11 cellular contexts compared by ENCODE assay signal in the genomic region with DNA sequence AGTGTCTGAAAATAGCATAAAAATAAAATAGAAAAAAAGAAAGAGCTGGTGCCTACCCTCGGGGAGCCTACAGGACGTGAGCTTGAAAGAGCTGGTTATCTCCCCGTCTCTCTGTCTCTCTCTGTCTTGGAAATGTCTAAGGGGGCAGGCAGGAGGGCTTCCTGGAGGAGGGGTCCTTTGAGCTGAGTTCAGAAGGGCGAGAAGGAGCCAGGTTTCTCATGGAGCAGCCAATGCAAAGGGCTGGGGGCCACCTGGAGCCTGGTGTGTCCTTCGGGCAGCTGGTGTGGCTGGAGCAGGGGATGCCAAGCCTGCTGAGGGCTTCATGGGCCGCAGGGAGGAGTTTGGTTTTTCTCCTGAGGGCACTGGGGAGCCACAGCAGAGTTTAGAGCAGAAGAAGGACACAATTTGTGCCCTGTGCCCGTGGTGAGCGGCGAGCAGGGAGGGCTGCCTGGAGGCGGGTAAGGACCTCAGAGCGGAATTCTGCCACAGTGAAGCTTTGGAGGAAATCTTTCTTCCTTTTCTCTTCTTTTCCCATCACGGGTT. TPM values are rescaled to one million over a fixed set of nuclear protein-coding genes. Genes with fewer than 3 reads are reported as not detected.
DNase-seq lines count a peak whose midpoint lies in the region; ATAC-seq, FAIRE-seq and TF ChIP-seq lines count a peak whose summit lies in the region.
"Had no signal": no experiment of that assay in that cellular context is flagged by ENCODE, and none has a peak within 500 bp of the region (broad histone marks: within the 10 kb centered on the region; RNA-seq: fewer than 3 reads in every experiment).

No MANE protein-coding gene starts in this region.

- FAIRE-seq in A549 (lab: Jason Lieb, UNC), result no peak
- FAIRE-seq: bronchial epithelial cell had no signal

- H3K4me1 ChIP-seq in A549 (peaks cover 19% of the 10 kb centered on the region), HAP-1 (peaks cover 10% of the 10 kb centered on the region)

- TF ChIP-seq EP300 in A549 (IDR thresholded peaks at IDR 0.05), result no peak

- H3K9me3 ChIP-seq in A549, result no peaks in the 10 kb centered on the region
- H3K9me3 ChIP-seq in HAP-1, result no peaks in the 10 kb centered on the region
- H3K9me3 ChIP-seq in WERI-Rb-1 (ENCODE audit: severe bottlenecking), result no peaks in the 10 kb centered on the region
- H3K9me3 ChIP-seq: spleen had no signal

- in situ Hi-C loops in HAP-1 (cut with MboI; ENCODE audit: low sequenced_read_pairs), result no loop called here

- POLR2A ChIA-PET in A549 (lab: Yijun Ruan, JAX), result no interaction called here
- POLR2A ChIA-PET in naive thymus-derived CD8-positive, alpha-beta T cell (lab: Charles Lee), result no interaction called here

- no peak for ATAC-seq in A549
- ATAC-seq in naive thymus-derived CD8-positive, alpha-beta T cell, result no peak

- H3K27ac Mint-ChIP-seq in naive thymus-derived CD8-positive, alpha-beta T cell, result peak overlapping the region in 3 of 10 donors; percentile 29 to 59 (median 31)

- H3K27me3 ChIP-seq in HAP-1 (ENCODE audit: low read depth), result no peaks in the 10 kb centered on the region
- H3K27me3 ChIP-seq in WERI-Rb-1 (ENCODE audit: insufficient read depth, low read depth, severe bottlenecking), result no peaks in the 10 kb centered on the region

- peak overlapping the region; percentile 40; the same call in 2 of the 3 replicates for H3K4me3 ChIP-seq in A549
- peak overlapping the region; percentile 19 for H3K4me3 ChIP-seq in HAP-1
- H3K4me3 ChIP-seq in coronary artery, result peak overlapping the region; percentile 60
- no peak overlapping the region for H3K4me3 ChIP-seq in WERI-Rb-1 (ENCODE audit: low read depth, low read length)

- H3K36me3 ChIP-seq in HAP-1 (replicated peaks), result no peaks in the 10 kb centered on the region
- no peaks in the 10 kb centered on the region for H3K36me3 ChIP-seq in WERI-Rb-1
- H3K36me3 ChIP-seq: spleen had no signal

- H3K27me3 Mint-ChIP-seq in naive thymus-derived CD8-positive, alpha-beta T cell, result peaks cover 16 to 49% (median 19%) of the 10 kb centered on the region in 5 donors

- H3K4me3 Mint-ChIP-seq in naive thymus-derived CD8-positive, alpha-beta T cell, result peak overlapping the region in 6 of 10 donors; percentile 14 to 54 (median 34)

- H3K27ac ChIP-seq in A549, result peak overlapping the region; percentile 78 to 99
- no peak overlapping the region for H3K27ac ChIP-seq in coronary artery
- no peak overlapping the region for H3K27ac ChIP-seq in WERI-Rb-1

- TF ChIP-seq RAD21 in A549 (conservative IDR thresholded peaks at IDR 0.05 in 1 of 2, IDR thresholded peaks at IDR 0.05 in 1 of 2), result no peak

- no peak for TF ChIP-seq CTCF in A549 (IDR thresholded peaks at IDR 0.05)
- no peak for TF ChIP-seq CTCF in coronary artery (IDR thresholded peaks at IDR 0.05)
- no peak for TF ChIP-seq CTCF in WERI-Rb-1 (IDR thresholded peaks at IDR 0.05; ENCODE audit: low read depth, low read length)

- CTCF ChIA-PET in A549 (lab: Yijun Ruan, JAX), result interaction anchor here (0.9 to 1.9 kb wide), 3 partner anchors 9 to 76 kb away, joined by 4 to 16 read pairs (median 4); no protein-coding TSS in a partner anchor

- 90% methylated on average over 12 of the region's 12 CpGs for WGBS in A549 (ENCODE audit: missing lambda C conversion rate)

- peaks cover 5 to 13% (median 9%) of the 10 kb centered on the region in 4 donors for H3K4me1 Mint-ChIP-seq in naive thymus-derived CD8-positive, alpha-beta T cell

- TF ChIP-seq POLR2A in A549 (IDR thresholded peaks at IDR 0.05; ENCODE audit: low read length), result no peak

- H3K36me3 Mint-ChIP-seq in naive thymus-derived CD8-positive, alpha-beta T cell, result peaks cover 0 to 6% (median 0%) of the 10 kb centered on the region in 3 donors

- H3K9me3 Mint-ChIP-seq in naive thymus-derived CD8-positive, alpha-beta T cell, result no peaks in the 10 kb centered on the region

- peak overlapping the region; percentile 87 for H3K4me2 ChIP-seq in A549

- DNase-seq in A549 (ENCODE audit: low read depth in 1 of 2, low spot score in 1 of 2), result no peak
- DNase-seq in HAP-1 (ENCODE audit: low spot score in 2 of 2), result no peak
- no peak for DNase-seq in coronary artery (ENCODE audit: low spot score)
- DNase-seq in naive thymus-derived CD8-positive, alpha-beta T cell, result no peak
- no peak for DNase-seq in WERI-Rb-1
- DNase-seq in NCI-H2171 (lab: John Stamatoyannopoulos, UW), result no peak
- DNase-seq in cerebellar cortex (ENCODE audit: low spot score), result no peak
- no peak for DNase-seq in SHP77 (lab: John Stamatoyannopoulos, UW)
- DNase-seq: NK-92 treated with Interleukin-12 subunit alpha and Interleukin-12 subunit beta, amount 100 ng/mL, for 24 hours; spleen had no signal

TF ChIP-seq in A549, 52 proteins besides CTCF, POLR2A, EP300 and RAD21:
- TF ChIP-seq HOXA7 (CRISPR knock-in tag; IDR thresholded peaks at IDR 0.05), result no peak
- peak; percentile 73 for TF ChIP-seq ZFP36 (IDR thresholded peaks at IDR 0.05; ENCODE audit: borderline replicate concordance, partially characterized antibody)

RNA-seq across cellular contexts. Expression of a gene that starts 38.6 kb away (rescaled TPM):
- 0.16 and 0.24 TPM in 2 replicates for polyA plus RNA-seq in A549 (2011; rRNA removed)
- polyA plus RNA-seq in A549 (2012; cell fraction: cytosol; rRNA removed), result 0.62 and 0.97 TPM in 2 replicates
- 1.3 and 1.5 TPM in 2 replicates for polyA plus RNA-seq in A549 (2012; cell fraction: nucleus; rRNA removed)
- polyA plus RNA-seq in A549 (2017; fragmentation: RNase III; extraction: RNeasy Plus Mini Kit Qiagen cat#74134 plus additional on column Dnase treatment), result 0.84 to 1.3 TPM (median 1.2 TPM) in 3 replicates
- polyA minus RNA-seq in A549 (2011; rRNA and poly(A)+ RNA removed), result 0.29 TPM in 1 of 2 replicates, not detected in the other
- total RNA-seq in naive thymus-derived CD8-positive, alpha-beta T cell, result not detected
- polyA plus RNA-seq in naive thymus-derived CD8-positive, alpha-beta T cell, result not detected
- total RNA-seq: bronchial epithelial cell, spleen had no signal
- polyA plus RNA-seq: spleen had no signal

RNA-seq across cellular contexts. Expression of a gene that starts 49.0 kb away (rescaled TPM):
- polyA plus RNA-seq in A549 (2011; rRNA removed) (22.7 and 24.8 TPM in 2 replicates), A549 (2017; fragmentation: RNase III; extraction: RNeasy Plus Mini Kit Qiagen cat#74134 plus additional on column Dnase treatment) (35.6 to 37.6 TPM (median 37.1 TPM) in 3 replicates)
- polyA plus RNA-seq in A549 (2012; cell fraction: cytosol; rRNA removed), result 96.5 and 113 TPM in 2 replicates
- polyA plus RNA-seq in A549 (2012; cell fraction: nucleus; rRNA removed), result 61.6 and 78.1 TPM in 2 replicates
- polyA minus RNA-seq in A549 (2011; rRNA and poly(A)+ RNA removed), result 5.3 and 6.7 TPM in 2 replicates
- 10 to 100 TPM; 46.3 to 47.5 TPM for total RNA-seq in naive thymus-derived CD8-positive, alpha-beta T cell
- polyA plus RNA-seq in naive thymus-derived CD8-positive, alpha-beta T cell, result 100 to 1,000 TPM in 1 of 3 donors, 10 to 100 TPM in 2; 66.7 to 104 (median 95.5) TPM

RNA-seq across cellular contexts. Expression of a gene that starts 55.2 kb away (rescaled TPM):
- polyA plus RNA-seq in A549 (2011; rRNA removed) (92.4 and 151 TPM in 2 replicates), A549 (2017; fragmentation: RNase III; extraction: RNeasy Plus Mini Kit Qiagen cat#74134 plus additional on column Dnase treatment) (178 to 201 TPM (median 189 TPM) in 3 replicates)
- 111 and 147 TPM in 2 replicates for polyA plus RNA-seq in A549 (2012; cell fraction: cytosol; rRNA removed)
- 246 and 410 TPM in 2 replicates for polyA plus RNA-seq in A549 (2012; cell fraction: nucleus; rRNA removed)
- polyA minus RNA-seq in A549 (2011; rRNA and poly(A)+ RNA removed), result 38.3 and 44.0 TPM in 2 replicates
- total RNA-seq in naive thymus-derived CD8-positive, alpha-beta T cell, result 100 to 1,000 TPM; 565 to 579 TPM
- 100 to 1,000 TPM; 204 to 273 (median 262) TPM for polyA plus RNA-seq in naive thymus-derived CD8-positive, alpha-beta T cell

RNA-seq across cellular contexts. Expression of a gene that starts 59.4 kb away (rescaled TPM):
- polyA plus RNA-seq in A549 (2011; rRNA removed), result 18.6 and 19.3 TPM in 2 replicates
- polyA plus RNA-seq in A549 (2012; cell fraction: cytosol; rRNA removed), result 129 and 157 TPM in 2 replicates
- polyA plus RNA-seq in A549 (2012; cell fraction: nucleus; rRNA removed), result 103 and 186 TPM in 2 replicates
- polyA plus RNA-seq in A549 (2017; fragmentation: RNase III; extraction: RNeasy Plus Mini Kit Qiagen cat#74134 plus additional on column Dnase treatment), result 68.4 to 72.8 TPM (median 68.9 TPM) in 3 replicates
- 8.1 and 19.8 TPM in 2 replicates for polyA minus RNA-seq in A549 (2011; rRNA and poly(A)+ RNA removed)
- total RNA-seq in naive thymus-derived CD8-positive, alpha-beta T cell, result 10 to 100 TPM; 65.3 to 74.3 TPM
- polyA plus RNA-seq in naive thymus-derived CD8-positive, alpha-beta T cell, result 100 to 1,000 TPM; 211 to 233 (median 215) TPM

Comparison
In these comparisons a context has a peak if more than half of its experiments do, and no peak if none do; other contexts are left out.
1. H3K27ac ChIP-seq: peak in A549 (2 of 2); none in coronary artery (0 of 2) and WERI-Rb-1 (single experiment).